Comparison of ENCODE assay signal across 8 cellular contexts in the genomic region with DNA sequence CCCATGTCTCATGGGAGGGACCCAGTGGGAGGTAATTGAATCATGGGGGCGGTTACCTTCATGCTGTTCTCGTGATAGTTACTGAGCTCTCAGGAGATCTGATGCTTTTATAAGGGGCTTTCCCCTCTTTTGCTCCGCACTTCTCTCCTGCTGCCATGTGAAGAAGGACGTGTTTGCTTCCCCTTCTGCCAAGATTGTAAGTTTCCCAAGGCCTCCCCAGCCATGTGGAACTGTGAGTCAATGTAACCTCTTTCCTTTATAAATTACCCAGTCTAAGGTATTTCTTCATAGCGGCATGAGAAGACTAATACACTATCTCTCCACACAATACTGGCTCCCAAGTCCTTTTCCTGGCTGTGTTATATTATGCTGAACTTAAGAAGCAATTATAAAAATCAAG.
DNase-seq lines count a peak whose midpoint lies in the region; ATAC-seq and TF ChIP-seq lines count a peak whose summit lies in the region.

No MANE protein-coding gene starts in this region.

- peak in 1 of 2 donors; percentile 6 for ATAC-seq in lower lobe of right lung

- H3K27me3 ChIP-seq in lower lobe of right lung (ENCODE audit: low read depth) (no peaks in the 10 kb centered on the region), vagina (no peaks in the 10 kb centered on the region), HAP-1 (ENCODE audit: low read depth) (no peaks in the 10 kb centered on the region)

- no peak for TF ChIP-seq CTCF in brain (conservative IDR thresholded peaks at IDR 0.05)
- no peak for TF ChIP-seq CTCF in lower lobe of right lung (IDR thresholded peaks at IDR 0.05)
- no peak for TF ChIP-seq CTCF in vagina (IDR thresholded peaks at IDR 0.05)

- DNase-seq in stimulated activated CD4-positive, alpha-beta T cell treated with anti-CD3 and anti-CD28 coated beads, Interleukin-4, amount 100 ng/mL, for 24 hours: peak; percentile 10
- DNase-seq in stimulated activated CD4-positive, alpha-beta T cell treated with anti-CD3 and anti-CD28 coated beads, Interleukin-4, amount 100 ng/mL, for 4 hours: no peak
- DNase-seq in lower lobe of right lung (no peak), vagina (ENCODE audit: extremely low spot score in 2 of 2) (no peak), T-helper 9 cell (no peak), HAP-1 (ENCODE audit: low spot score in 2 of 2) (no peak), COR-L47 (lab: John Stamatoyannopoulos, UW) (no peak)

- no peaks in the 10 kb centered on the region for H3K9me3 ChIP-seq in lower lobe of right lung
- H3K9me3 ChIP-seq in vagina: no peaks in the 10 kb centered on the region
- no peaks in the 10 kb centered on the region for H3K9me3 ChIP-seq in HAP-1

- H3K36me3 ChIP-seq in lower lobe of right lung (peaks cover 4% of the 10 kb centered on the region), vagina (no peaks in the 10 kb centered on the region), HAP-1 (replicated peaks) (no peaks in the 10 kb centered on the region; the same call in 1 of the 2 replicates)

- peak overlapping the region; percentile 70 for H3K27ac ChIP-seq in lower lobe of right lung
- peak overlapping the region; percentile 78 for H3K27ac ChIP-seq in vagina

- H3K9me3 Mint-ChIP-seq in brain: peaks cover 0 to 9% (median 5%) of the 10 kb centered on the region in 5 experiments

- H3K4me1 Mint-ChIP-seq in brain: peaks cover 89% of the 10 kb centered on the region

- intact Hi-C loops in lower lobe of right lung (cut with DNase I) (no loop called here), vagina (cut with DNase I) (no loop called here)

- H3K4me3 ChIP-seq in lower lobe of right lung (no peak overlapping the region), vagina (no peak overlapping the region), HAP-1 (no peak overlapping the region)

- no peak for TF ChIP-seq POLR2A in vagina (IDR thresholded peaks at IDR 0.05)

- H3K4me3 Mint-ChIP-seq in brain: no peak overlapping the region

- in situ Hi-C loops in HAP-1 (cut with MboI; ENCODE audit: low sequenced_read_pairs): no loop called here

- peaks cover 92% of the 10 kb centered on the region for H3K36me3 Mint-ChIP-seq in brain

- H3K4me1 ChIP-seq in lower lobe of right lung (peaks cover 19% of the 10 kb centered on the region), vagina (peaks cover 40% of the 10 kb centered on the region), HAP-1 (no peaks in the 10 kb centered on the region; the same call in 1 of the 2 replicates)

- H3K27ac Mint-ChIP-seq in brain: peak overlapping the region; percentile 45 to 92 (median 80)

- H3K27me3 Mint-ChIP-seq in brain: no peaks in the 10 kb centered on the region
